8 cellular contexts compared by ENCODE assay signal in the genomic region with DNA sequence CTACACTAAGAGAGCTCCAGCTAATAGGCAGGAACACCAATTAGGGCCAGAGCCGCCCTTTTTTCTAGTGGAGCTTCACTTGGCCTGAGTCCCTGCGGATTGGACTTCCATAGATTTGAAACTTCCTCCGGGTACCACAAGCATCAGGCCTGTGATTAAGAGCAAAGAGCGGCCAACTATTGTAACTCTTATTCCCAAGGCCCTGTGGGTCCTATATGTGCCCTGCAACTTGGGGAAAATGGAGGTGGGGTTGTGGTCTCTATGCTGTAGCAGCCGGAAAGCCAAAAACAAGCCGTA. TPM values are rescaled to one million over a fixed set of nuclear protein-coding genes. Genes with fewer than 3 reads are reported as not detected.
DNase-seq lines count a peak whose midpoint lies in the region; ATAC-seq and TF ChIP-seq lines count a peak whose summit lies in the region.

Gene NCBP2L (plus strand): TSS at position 198 of the 297 bp plus-strand sequence. CDS start 16,488 bp downstream, outside the sequence.

- CTCF ChIA-PET in T-cell (lab: Charles Lee), result interaction anchor here (0.6 to 4.5 kb wide), 28 partner anchors 32 to 903 kb away, joined by 3 to 48 read pairs (median 4); partner anchors contain the start of genes MID2 (in 1 of the 2) and PRPS1 (in 1 of the 2)

- peaks cover 14 to 19% (median 16%) of the 10 kb centered on the region in 3 donors for H3K4me1 Mint-ChIP-seq in T-cell

- no peaks in the 10 kb centered on the region for H3K9me3 Mint-ChIP-seq in T-cell

- DNase-seq in T-cell, result no peak
- no peak for DNase-seq in fibroblast of mammary gland (ENCODE audit: low read depth)
- DNase-seq in skeletal muscle cell (ENCODE audit: low read depth), result no peak
- no peak for DNase-seq in SW 1271 (lab: John Stamatoyannopoulos, UW)
- DNase-seq in NCI-H345 treated with DMSO at 0.1 percent for 48 hours (lab: John Stamatoyannopoulos, UW; ENCODE audit: unreplicated experiment), result no peak

- H3K27ac Mint-ChIP-seq in T-cell, result peak within 1 kb of the TSS; percentile 80 to 85

- H3K4me3 Mint-ChIP-seq in T-cell, result peak within 1 kb of the TSS; percentile 84 to 90 (median 87)

- peak within 1 kb of the TSS; percentile 1; the same call in 1 of the 2 replicates for H3K4me3 ChIP-seq in GM08714 (ENCODE audit: low read length)
- H3K4me3 ChIP-seq in fibroblast of mammary gland (ENCODE audit: control insufficient read depth, low read depth, low read length), result peak within 1 kb of the TSS; percentile 42
- H3K4me3 ChIP-seq in skeletal muscle cell (ENCODE audit: low read depth, low read length), result peak within 1 kb of the TSS; percentile 49

- H3K36me3 Mint-ChIP-seq in T-cell, result no peaks in the 10 kb centered on the region

- POLR2A ChIA-PET in T-cell (lab: Charles Lee), result interaction anchor here in 1 of 2 donors (0.7 to 3.3 kb wide), 3 partner anchors 48 to 104 kb away, joined by 3 to 25 read pairs (median 21); partner anchors contain the start of gene MID2

- no peak for TF ChIP-seq CTCF in fibroblast of mammary gland (conservative IDR thresholded peaks at IDR 0.05; ENCODE audit: control insufficient read depth, insufficient read depth, low read depth, low read length)

- peaks cover 0 to 15% of the 10 kb centered on the region in 2 donors for H3K27me3 Mint-ChIP-seq in T-cell

- ATAC-seq in T-cell (replicated peaks in 1 of 4) (no peak), GM21447 (IDR thresholded peaks at IDR 0.05; ENCODE audit: unreplicated experiment) (no peak), HG03095 (IDR thresholded peaks at IDR 0.05; ENCODE audit: unreplicated experiment) (no peak)

RNA-seq across cellular contexts. Expression of gene NCBP2L, which starts in this region (rescaled TPM):
- not detected for total RNA-seq in T-cell
